In the genomic region with DNA sequence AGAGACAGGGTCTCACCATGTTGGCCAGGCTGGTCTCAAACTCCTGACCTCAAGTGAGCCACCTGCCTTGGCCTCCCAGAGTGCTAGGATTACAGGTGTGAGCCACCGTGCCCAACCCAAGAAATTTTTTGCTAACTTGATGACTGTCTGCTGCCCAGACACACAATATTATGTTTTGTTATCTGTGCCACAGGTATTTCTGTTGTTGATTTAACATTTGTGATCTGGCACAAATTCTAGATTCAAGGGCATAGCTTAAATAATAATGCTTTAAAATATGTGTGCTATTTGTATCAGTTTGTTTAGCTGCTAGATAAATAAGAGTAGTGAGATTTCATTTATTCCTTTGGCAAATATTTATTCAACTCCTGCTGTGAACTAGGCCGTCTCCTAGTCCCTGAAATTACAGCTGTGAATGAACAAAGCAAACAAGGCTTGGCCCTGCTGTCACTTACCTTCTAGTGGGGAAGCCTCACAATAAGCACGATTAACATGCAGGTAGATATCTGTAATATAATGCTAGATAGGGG, we compare ENCODE assay signal across 1 cellular context.
TF ChIP-seq lines count a peak whose summit lies in the region.

No MANE protein-coding gene starts in this region.

TF ChIP-seq in HepG2, 621 proteins besides CTCF, POLR2A, EP300 and RAD21 (continued from another document):
- TF ChIP-seq, protein P1, sequence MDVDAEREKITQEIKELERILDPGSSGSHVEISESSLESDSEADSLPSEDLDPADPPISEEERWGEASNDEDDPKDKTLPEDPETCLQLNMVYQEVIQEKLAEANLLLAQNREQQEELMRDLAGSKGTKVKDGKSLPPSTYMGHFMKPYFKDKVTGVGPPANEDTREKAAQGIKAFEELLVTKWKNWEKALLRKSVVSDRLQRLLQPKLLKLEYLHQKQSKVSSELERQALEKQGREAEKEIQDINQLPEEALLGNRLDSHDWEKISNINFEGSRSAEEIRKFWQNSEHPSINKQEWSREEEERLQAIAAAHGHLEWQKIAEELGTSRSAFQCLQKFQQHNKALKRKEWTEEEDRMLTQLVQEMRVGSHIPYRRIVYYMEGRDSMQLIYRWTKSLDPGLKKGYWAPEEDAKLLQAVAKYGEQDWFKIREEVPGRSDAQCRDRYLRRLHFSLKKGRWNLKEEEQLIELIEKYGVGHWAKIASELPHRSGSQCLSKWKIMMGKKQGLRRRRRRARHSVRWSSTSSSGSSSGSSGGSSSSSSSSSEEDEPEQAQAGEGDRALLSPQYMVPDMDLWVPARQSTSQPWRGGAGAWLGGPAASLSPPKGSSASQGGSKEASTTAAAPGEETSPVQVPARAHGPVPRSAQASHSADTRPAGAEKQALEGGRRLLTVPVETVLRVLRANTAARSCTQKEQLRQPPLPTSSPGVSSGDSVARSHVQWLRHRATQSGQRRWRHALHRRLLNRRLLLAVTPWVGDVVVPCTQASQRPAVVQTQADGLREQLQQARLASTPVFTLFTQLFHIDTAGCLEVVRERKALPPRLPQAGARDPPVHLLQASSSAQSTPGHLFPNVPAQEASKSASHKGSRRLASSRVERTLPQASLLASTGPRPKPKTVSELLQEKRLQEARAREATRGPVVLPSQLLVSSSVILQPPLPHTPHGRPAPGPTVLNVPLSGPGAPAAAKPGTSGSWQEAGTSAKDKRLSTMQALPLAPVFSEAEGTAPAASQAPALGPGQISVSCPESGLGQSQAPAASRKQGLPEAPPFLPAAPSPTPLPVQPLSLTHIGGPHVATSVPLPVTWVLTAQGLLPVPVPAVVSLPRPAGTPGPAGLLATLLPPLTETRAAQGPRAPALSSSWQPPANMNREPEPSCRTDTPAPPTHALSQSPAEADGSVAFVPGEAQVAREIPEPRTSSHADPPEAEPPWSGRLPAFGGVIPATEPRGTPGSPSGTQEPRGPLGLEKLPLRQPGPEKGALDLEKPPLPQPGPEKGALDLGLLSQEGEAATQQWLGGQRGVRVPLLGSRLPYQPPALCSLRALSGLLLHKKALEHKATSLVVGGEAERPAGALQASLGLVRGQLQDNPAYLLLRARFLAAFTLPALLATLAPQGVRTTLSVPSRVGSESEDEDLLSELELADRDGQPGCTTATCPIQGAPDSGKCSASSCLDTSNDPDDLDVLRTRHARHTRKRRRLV (CRISPR knock-in tag; IDR thresholded peaks at IDR 0.05), result no peak
- TF ChIP-seq ZNF619 (CRISPR knock-in tag; IDR thresholded peaks at IDR 0.05) (no peak), RFXAP (CRISPR knock-in tag; IDR thresholded peaks at IDR 0.05; ENCODE audit: borderline replicate concordance) (0 out of 2 replicates have a peak, but pooled peaks have one; percentile 28)
- TF ChIP-seq, protein P2, sequence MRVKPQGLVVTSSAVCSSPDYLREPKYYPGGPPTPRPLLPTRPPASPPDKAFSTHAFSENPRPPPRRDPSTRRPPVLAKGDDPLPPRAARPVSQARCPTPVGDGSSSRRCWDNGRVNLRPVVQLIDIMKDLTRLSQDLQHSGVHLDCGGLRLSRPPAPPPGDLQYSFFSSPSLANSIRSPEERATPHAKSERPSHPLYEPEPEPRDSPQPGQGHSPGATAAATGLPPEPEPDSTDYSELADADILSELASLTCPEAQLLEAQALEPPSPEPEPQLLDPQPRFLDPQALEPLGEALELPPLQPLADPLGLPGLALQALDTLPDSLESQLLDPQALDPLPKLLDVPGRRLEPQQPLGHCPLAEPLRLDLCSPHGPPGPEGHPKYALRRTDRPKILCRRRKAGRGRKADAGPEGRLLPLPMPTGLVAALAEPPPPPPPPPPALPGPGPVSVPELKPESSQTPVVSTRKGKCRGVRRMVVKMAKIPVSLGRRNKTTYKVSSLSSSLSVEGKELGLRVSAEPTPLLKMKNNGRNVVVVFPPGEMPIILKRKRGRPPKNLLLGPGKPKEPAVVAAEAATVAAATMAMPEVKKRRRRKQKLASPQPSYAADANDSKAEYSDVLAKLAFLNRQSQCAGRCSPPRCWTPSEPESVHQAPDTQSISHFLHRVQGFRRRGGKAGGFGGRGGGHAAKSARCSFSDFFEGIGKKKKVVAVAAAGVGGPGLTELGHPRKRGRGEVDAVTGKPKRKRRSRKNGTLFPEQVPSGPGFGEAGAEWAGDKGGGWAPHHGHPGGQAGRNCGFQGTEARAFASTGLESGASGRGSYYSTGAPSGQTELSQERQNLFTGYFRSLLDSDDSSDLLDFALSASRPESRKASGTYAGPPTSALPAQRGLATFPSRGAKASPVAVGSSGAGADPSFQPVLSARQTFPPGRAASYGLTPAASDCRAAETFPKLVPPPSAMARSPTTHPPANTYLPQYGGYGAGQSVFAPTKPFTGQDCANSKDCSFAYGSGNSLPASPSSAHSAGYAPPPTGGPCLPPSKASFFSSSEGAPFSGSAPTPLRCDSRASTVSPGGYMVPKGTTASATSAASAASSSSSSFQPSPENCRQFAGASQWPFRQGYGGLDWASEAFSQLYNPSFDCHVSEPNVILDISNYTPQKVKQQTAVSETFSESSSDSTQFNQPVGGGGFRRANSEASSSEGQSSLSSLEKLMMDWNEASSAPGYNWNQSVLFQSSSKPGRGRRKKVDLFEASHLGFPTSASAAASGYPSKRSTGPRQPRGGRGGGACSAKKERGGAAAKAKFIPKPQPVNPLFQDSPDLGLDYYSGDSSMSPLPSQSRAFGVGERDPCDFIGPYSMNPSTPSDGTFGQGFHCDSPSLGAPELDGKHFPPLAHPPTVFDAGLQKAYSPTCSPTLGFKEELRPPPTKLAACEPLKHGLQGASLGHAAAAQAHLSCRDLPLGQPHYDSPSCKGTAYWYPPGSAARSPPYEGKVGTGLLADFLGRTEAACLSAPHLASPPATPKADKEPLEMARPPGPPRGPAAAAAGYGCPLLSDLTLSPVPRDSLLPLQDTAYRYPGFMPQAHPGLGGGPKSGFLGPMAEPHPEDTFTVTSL (CRISPR knock-in tag; IDR thresholded peaks at IDR 0.05; ENCODE audit: borderline replicate concordance), result peak; percentile 75; the same call in 1 of the 2 replicates
